ENCODE assay signal across 9 cellular contexts in the genomic region with DNA sequence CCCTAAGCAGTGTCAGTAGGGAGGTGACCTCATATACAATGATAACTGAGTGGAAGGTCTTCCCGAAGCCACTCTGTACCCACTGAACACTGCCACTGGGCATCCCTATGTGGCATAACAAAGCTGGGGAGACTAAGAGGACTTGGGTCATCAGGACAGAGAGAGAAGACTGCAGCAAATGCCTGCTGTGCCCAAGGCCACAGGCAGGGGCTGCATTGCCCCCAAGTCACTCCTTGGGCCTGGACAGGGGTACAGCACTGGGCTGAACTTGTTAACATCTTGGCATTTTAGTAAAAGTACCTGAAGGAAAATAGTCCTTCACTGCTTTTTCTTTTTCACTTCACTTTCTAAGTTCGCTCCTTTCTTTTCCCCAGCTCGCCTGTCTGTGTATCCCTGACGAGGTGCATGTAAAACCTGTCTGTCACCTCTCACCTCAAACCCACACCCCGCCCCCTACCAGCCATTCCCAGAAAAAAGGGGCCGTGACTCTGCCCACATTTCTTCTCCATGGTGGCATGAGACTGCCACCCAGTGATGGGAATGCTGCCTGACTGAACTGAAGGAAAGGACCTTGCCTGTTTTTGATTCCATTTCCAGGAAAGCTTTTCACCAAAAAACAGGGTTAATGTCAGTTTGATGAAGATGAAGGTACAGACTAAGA.
DNase-seq lines count a peak whose midpoint lies in the region; ATAC-seq, FAIRE-seq and TF ChIP-seq lines count a peak whose summit lies in the region.
"Had no signal": no experiment of that assay in that cellular context is flagged by ENCODE, and none has a peak within 500 bp of the region (broad histone marks: within the 10 kb centered on the region; RNA-seq: fewer than 3 reads in every experiment).

No MANE protein-coding gene starts in this region.

- H3K27ac Mint-ChIP-seq in memory B cell = peak overlapping the region; percentile 10

- H3K9me3 Mint-ChIP-seq in memory B cell = no peaks in the 10 kb centered on the region

- DNase-seq in D721Med (ENCODE audit: insufficient read length, low spot score) = peak; percentile 38
- DNase-seq in NCI-H1105 (lab: John Stamatoyannopoulos, UW) = peak; percentile 44
- peak in 33 of 61 donors; percentile 1 to 61 (median 22) for DNase-seq in caudate nucleus (lab: John Stamatoyannopoulos, UW)
- no peak for DNase-seq in memory B cell (ENCODE audit: low spot score in 2 of 2)

- no peak overlapping the region for H3K27ac ChIP-seq in caudate nucleus (ENCODE audit: low read depth, low read length)
- H3K27ac ChIP-seq: HL-60 had no signal

- ATAC-seq in memory B cell (ENCODE audit: low read depth) (no peak), GM21576 (IDR thresholded peaks at IDR 0.05; ENCODE audit: unreplicated experiment) (no peak), GM19455 (IDR thresholded peaks at IDR 0.05; ENCODE audit: unreplicated experiment) (no peak), HG03139 (IDR thresholded peaks at IDR 0.05; ENCODE audit: unreplicated experiment) (no peak), GM18873 (IDR thresholded peaks at IDR 0.05; ENCODE audit: low FRiP score, unreplicated experiment) (no peak)

- H3K27me3 Mint-ChIP-seq in memory B cell = no peaks in the 10 kb centered on the region

- peaks cover 2% of the 10 kb centered on the region for H3K4me1 Mint-ChIP-seq in memory B cell

- no peak overlapping the region for H3K4me3 Mint-ChIP-seq in memory B cell

- no peak for FAIRE-seq in D721Med (lab: Jason Lieb, UNC)

- TF ChIP-seq CTCF in D721Med (IDR thresholded peaks at IDR 0.05; ENCODE audit: insufficient read depth, missing control alignments) = peak; percentile 68

- H3K36me3 Mint-ChIP-seq in memory B cell = peaks cover 9% of the 10 kb centered on the region

Comparison
In these comparisons a context has a peak if more than half of its experiments do, and no peak if none do; other contexts are left out.
1. DNase-seq: peak in D721Med (single experiment), NCI-H1105 (single experiment) and caudate nucleus (33 of 61); none in memory B cell (0 of 2).